Comparison of ENCODE assay signal across 33 cellular contexts in the genomic region with DNA sequence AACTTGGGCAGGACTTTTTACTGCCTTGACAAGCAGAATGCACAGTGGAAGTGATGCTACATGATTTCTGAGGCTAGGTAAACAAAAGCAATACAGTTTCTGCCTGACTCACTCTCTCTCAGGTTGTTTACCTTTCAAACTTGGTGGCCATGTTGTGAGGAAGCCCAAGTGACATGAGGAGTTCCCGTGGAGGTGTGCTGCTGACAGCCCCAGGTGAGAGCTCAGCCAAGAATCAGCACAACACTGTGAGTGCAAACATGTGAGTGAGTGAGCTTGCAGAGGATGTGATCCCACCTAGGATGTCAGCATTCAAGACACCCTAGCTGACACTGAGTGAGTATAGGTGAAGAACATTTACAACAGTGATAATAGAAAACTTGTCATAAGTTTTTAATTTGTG.
"Had no signal": no experiment of that assay in that cellular context is flagged by ENCODE, and none has a peak within 500 bp of the region (broad histone marks: within the 10 kb centered on the region; RNA-seq: fewer than 3 reads in every experiment).

No MANE protein-coding gene starts in this region.

- H3K27ac Mint-ChIP-seq: activated B cell treated with CpG ODN at 0.5 μM for 24 hours; activated CD4-positive, alpha-beta memory T cell treated with anti-CD3 and anti-CD28 coated beads, Interleukin-2, amount 10 ng/mL, durations not matched to agents 7 days and 5 days; activated CD4-positive, alpha-beta T cell treated with anti-CD3 and anti-CD28 coated beads, Interleukin-2, amount 10 ng/mL, durations not matched to agents 24 days and 14 days; activated CD8-positive, alpha-beta memory T cell treated with anti-CD3 and anti-CD28 coated beads, Interleukin-2, amount 10 ng/mL, durations not matched to agents 7 days and 5 days; activated CD8-positive, alpha-beta T cell treated with anti-CD3 and anti-CD28 coated beads, Interleukin-2, amount 10 ng/mL, durations not matched to agents 7 days and 5 days; activated naive CD4-positive, alpha-beta T cell treated with anti-CD3 and anti-CD28 coated beads, Interleukin-2, amount 10 ng/mL, durations not matched to agents 7 days and 5 days; activated naive CD4-positive, alpha-beta T cell treated with anti-CD3 and anti-CD28 coated beads, Interleukin-2, amount 50 U/mL, for 24 hours; activated naive CD8-positive, alpha-beta T cell; activated naive CD8-positive, alpha-beta T cell treated with anti-CD3 and anti-CD28 coated beads, Interleukin-2, amount 10 ng/mL, durations not matched to agents 7 days and 5 days; activated naive CD8-positive, alpha-beta T cell treated with anti-CD3 and anti-CD28 coated beads, Interleukin-2, amount 50 U/mL, for 24 hours; activated T-cell treated with anti-CD3 and anti-CD28 coated beads, Interleukin-2, amount 50 U/mL, for 24 hours; activated T-helper 2 cell treated with anti-CD3 and anti-CD28 coated beads, Interferon-gamma antibody, Interleukin-2, Interleukin-4, amounts not matched to agents 10 μg/mL and 5 μg/mL and 100 μg/mL, durations not matched to agents 14 hours and 24 hours and 36 hours; brain; T-helper 1 cell treated with Interleukin-12 subunit alpha and Interleukin-12 subunit beta and Interleukin-4 antibody, amounts not matched to agents 30 μg/mL and 1 μg/mL, for 36 hours; T-helper 2 cell treated with Interferon-gamma antibody and Interleukin-4, amounts not matched to agents 5 μg/mL and 100 μg/mL, for 36 hours had no signal

- H3K27ac ChIP-seq: ascending aorta, VCaP had no signal

- H3K36me3 ChIP-seq: ascending aorta had no signal

- DNase-seq: activated B cell treated with CpG ODN at 0.5 μM for 24 hours; activated CD4-positive, alpha-beta memory T cell treated with anti-CD3 and anti-CD28 coated beads, Interleukin-2, amount 10 ng/mL, durations not matched to agents 7 days and 5 days; activated CD4-positive, alpha-beta T cell treated with anti-CD3 and anti-CD28 coated beads for 4 hours; activated CD4-positive, alpha-beta T cell treated with anti-CD3 and anti-CD28 coated beads, Interleukin-2, amount 10 ng/mL, durations not matched to agents 24 days and 14 days; activated CD4-positive, alpha-beta T cell treated with anti-CD3 and anti-CD28 coated beads, Interleukin-2, amount 50 U/mL, for 48 hours; activated CD4-positive, CD25-positive, alpha-beta regulatory T cell treated with anti-CD3 and anti-CD28 coated beads, Interleukin-2, amount 50 U/mL, for 72 hours; activated CD8-positive, alpha-beta memory T cell treated with anti-CD3 and anti-CD28 coated beads for 24 hours; activated CD8-positive, alpha-beta memory T cell treated with anti-CD3 and anti-CD28 coated beads, Interleukin-2, amount 10 ng/mL, durations not matched to agents 7 days and 5 days; activated CD8-positive, alpha-beta memory T cell treated with anti-CD3 and anti-CD28 coated beads, Interleukin-2, amount 50 U/mL, for 48 hours; activated CD8-positive, alpha-beta T cell treated with anti-CD3 and anti-CD28 coated beads, Interleukin-2, amount 10 ng/mL, durations not matched to agents 7 days and 5 days; activated effector memory CD4-positive, alpha-beta T cell treated with Interleukin-2 at 50 U/mL for 16 hours; activated gamma-delta T cell; activated naive CD4-positive, alpha-beta T cell treated with anti-CD3 and anti-CD28 coated beads, Interleukin-2, amount 10 ng/mL, durations not matched to agents 7 days and 5 days; activated naive CD4-positive, alpha-beta T cell treated with Interleukin-2 at 50 U/mL for 16 hours; activated naive CD8-positive, alpha-beta T cell treated with anti-CD3 and anti-CD28 coated beads, Interleukin-2, amount 10 ng/mL, durations not matched to agents 7 days and 5 days; activated naive CD8-positive, alpha-beta T cell treated with anti-CD3 and anti-CD28 coated beads, Interleukin-2, amount 50 U/mL, for 24 hours; activated T-cell treated with anti-CD3 and anti-CD28 coated beads, Interleukin-2, amount 50 U/mL, for 24 hours; activated T-cell treated with anti-CD3 and anti-CD28 coated beads, Interleukin-2, amount 50 U/mL, for 48 hours; amygdala; anterior cingulate cortex; central memory CD4-positive, alpha-beta T cell; T-helper 2 cell; T-helper 9 cell had no signal

- H3K4me3 ChIP-seq: ascending aorta had no signal

- H3K36me3 Mint-ChIP-seq: activated CD8-positive, alpha-beta memory T cell treated with anti-CD3 and anti-CD28 coated beads, Interleukin-2, amount 10 ng/mL, durations not matched to agents 7 days and 5 days; activated naive CD4-positive, alpha-beta T cell treated with anti-CD3 and anti-CD28 coated beads, Interleukin-2, amount 10 ng/mL, durations not matched to agents 7 days and 5 days; activated naive CD8-positive, alpha-beta T cell treated with anti-CD3 and anti-CD28 coated beads, Interleukin-2, amount 10 ng/mL, durations not matched to agents 7 days and 5 days; brain had no signal

- H3K9me3 Mint-ChIP-seq: activated CD4-positive, alpha-beta memory T cell treated with anti-CD3 and anti-CD28 coated beads, Interleukin-2, amount 10 ng/mL, durations not matched to agents 7 days and 5 days; activated naive CD8-positive, alpha-beta T cell treated with anti-CD3 and anti-CD28 coated beads, Interleukin-2, amount 10 ng/mL, durations not matched to agents 7 days and 5 days had no signal

- FAIRE-seq: colon, TTC549 had no signal

- H3K4me1 Mint-ChIP-seq: activated B cell treated with CpG ODN at 0.5 μM for 24 hours; activated CD4-positive, alpha-beta memory T cell treated with anti-CD3 and anti-CD28 coated beads, Interleukin-2, amount 10 ng/mL, durations not matched to agents 7 days and 5 days; activated CD4-positive, alpha-beta T cell treated with anti-CD3 and anti-CD28 coated beads, Interleukin-2, amount 10 ng/mL, durations not matched to agents 24 days and 14 days; activated CD8-positive, alpha-beta memory T cell treated with anti-CD3 and anti-CD28 coated beads, Interleukin-2, amount 10 ng/mL, durations not matched to agents 7 days and 5 days; activated naive CD4-positive, alpha-beta T cell treated with anti-CD3 and anti-CD28 coated beads, Interleukin-2, amount 10 ng/mL, durations not matched to agents 7 days and 5 days; activated naive CD4-positive, alpha-beta T cell treated with anti-CD3 and anti-CD28 coated beads, Interleukin-2, amount 50 U/mL, for 24 hours; activated naive CD8-positive, alpha-beta T cell treated with anti-CD3 and anti-CD28 coated beads, Interleukin-2, amount 10 ng/mL, durations not matched to agents 7 days and 5 days had no signal

- ATAC-seq: activated CD8-positive, alpha-beta memory T cell treated with anti-CD3 and anti-CD28 coated beads, Interleukin-2, amount 10 ng/mL, durations not matched to agents 7 days and 5 days; activated CD8-positive, alpha-beta T cell treated with anti-CD3 and anti-CD28 coated beads, Interleukin-2, amount 10 ng/mL, durations not matched to agents 7 days and 5 days; activated naive CD8-positive, alpha-beta T cell treated with anti-CD3 and anti-CD28 coated beads, Interleukin-2, amount 50 U/mL, for 24 hours had no signal

- H3K27me3 ChIP-seq: ascending aorta had no signal

- H3K4me1 ChIP-seq: ascending aorta had no signal

- H3K4me3 Mint-ChIP-seq: activated B cell treated with CpG ODN at 0.5 μM for 24 hours; activated CD4-positive, alpha-beta memory T cell treated with anti-CD3 and anti-CD28 coated beads, Interleukin-2, amount 10 ng/mL, durations not matched to agents 7 days and 5 days; activated CD4-positive, alpha-beta T cell treated with anti-CD3 and anti-CD28 coated beads, Interleukin-2, amount 10 ng/mL, durations not matched to agents 24 days and 14 days; activated CD8-positive, alpha-beta memory T cell treated with anti-CD3 and anti-CD28 coated beads, Interleukin-2, amount 10 ng/mL, durations not matched to agents 7 days and 5 days; activated CD8-positive, alpha-beta T cell treated with anti-CD3 and anti-CD28 coated beads, Interleukin-2, amount 10 ng/mL, durations not matched to agents 7 days and 5 days; activated naive CD4-positive, alpha-beta T cell treated with anti-CD3 and anti-CD28 coated beads, Interleukin-2, amount 10 ng/mL, durations not matched to agents 7 days and 5 days; activated naive CD4-positive, alpha-beta T cell treated with anti-CD3 and anti-CD28 coated beads, Interleukin-2, amount 50 U/mL, for 24 hours; activated naive CD8-positive, alpha-beta T cell; activated naive CD8-positive, alpha-beta T cell treated with anti-CD3 and anti-CD28 coated beads, Interleukin-2, amount 10 ng/mL, durations not matched to agents 7 days and 5 days; activated naive CD8-positive, alpha-beta T cell treated with anti-CD3 and anti-CD28 coated beads, Interleukin-2, amount 50 U/mL, for 24 hours; activated T-cell treated with anti-CD3 and anti-CD28 coated beads, Interleukin-2, amount 50 U/mL, for 24 hours; brain; T-helper 1 cell treated with Interleukin-12 subunit alpha and Interleukin-12 subunit beta and Interleukin-4 antibody, amounts not matched to agents 30 μg/mL and 1 μg/mL, for 36 hours; T-helper 2 cell treated with Interferon-gamma antibody and Interleukin-4, amounts not matched to agents 5 μg/mL and 100 μg/mL, for 36 hours had no signal
